In the genomic region with DNA sequence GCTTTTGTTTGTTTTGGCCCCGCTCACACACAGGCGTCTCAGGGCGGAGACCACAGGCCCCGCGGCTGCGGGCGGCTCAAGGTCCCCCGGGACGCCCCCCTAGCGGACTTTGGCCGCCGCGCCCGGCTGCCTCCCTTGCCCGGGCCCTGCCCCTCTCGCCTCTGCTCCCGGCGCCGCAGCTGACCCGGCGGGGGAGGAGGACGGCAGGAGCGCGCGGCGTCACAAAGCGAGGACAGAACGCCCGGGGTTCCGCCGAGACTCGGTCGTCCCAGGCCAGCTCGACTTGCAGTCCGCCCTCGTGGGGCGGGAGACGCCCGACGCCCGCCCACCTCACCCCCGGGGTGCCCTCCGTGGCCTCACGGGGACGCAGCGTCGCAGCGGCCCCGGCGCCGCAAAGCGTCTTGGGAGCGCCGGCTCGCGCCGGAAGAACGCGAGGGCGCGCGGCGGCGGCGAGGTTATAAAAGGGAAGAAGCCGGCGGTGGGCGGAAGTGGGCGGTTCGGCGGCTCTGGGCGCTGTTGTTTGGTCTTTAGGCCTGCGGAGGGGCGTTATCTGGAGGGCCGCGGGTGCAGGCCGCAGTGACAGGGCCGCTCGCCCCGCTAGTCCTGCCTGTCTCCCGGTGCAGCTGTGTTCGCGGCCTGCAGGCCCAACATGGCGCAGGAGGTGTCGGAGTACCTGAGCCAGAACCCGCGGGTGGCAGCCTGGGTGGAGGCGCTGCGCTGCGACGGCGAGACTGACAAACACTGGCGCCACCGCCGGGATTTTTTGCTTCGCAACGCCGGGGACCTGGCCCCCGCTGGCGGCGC, we compare ENCODE assay signal across 2 cellular contexts.
TF ChIP-seq lines count a peak whose summit lies in the region.

A gene with protein sequence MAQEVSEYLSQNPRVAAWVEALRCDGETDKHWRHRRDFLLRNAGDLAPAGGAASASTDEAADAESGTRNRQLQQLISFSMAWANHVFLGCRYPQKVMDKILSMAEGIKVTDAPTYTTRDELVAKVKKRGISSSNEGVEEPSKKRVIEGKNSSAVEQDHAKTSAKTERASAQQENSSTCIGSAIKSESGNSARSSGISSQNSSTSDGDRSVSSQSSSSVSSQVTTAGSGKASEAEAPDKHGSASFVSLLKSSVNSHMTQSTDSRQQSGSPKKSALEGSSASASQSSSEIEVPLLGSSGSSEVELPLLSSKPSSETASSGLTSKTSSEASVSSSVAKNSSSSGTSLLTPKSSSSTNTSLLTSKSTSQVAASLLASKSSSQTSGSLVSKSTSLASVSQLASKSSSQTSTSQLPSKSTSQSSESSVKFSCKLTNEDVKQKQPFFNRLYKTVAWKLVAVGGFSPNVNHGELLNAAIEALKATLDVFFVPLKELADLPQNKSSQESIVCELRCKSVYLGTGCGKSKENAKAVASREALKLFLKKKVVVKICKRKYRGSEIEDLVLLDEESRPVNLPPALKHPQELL (plus strand): TSS at position 488 of the 804 bp plus-strand sequence. CDS start 162 bp downstream, at position 650.

TF ChIP-seq in HCT116, 20 proteins besides CTCF, POLR2A, EP300 and RAD21 (continued from another document):
- peak; percentile 45 for TF ChIP-seq SIN3A (IDR thresholded peaks at IDR 0.05; ENCODE audit: low read depth)
- TF ChIP-seq YY1 (IDR thresholded peaks at IDR 0.05; ENCODE audit: extremely low read depth, insufficient replicate concordance, low read depth, low read length), result no peak
- TF ChIP-seq, protein P1, sequence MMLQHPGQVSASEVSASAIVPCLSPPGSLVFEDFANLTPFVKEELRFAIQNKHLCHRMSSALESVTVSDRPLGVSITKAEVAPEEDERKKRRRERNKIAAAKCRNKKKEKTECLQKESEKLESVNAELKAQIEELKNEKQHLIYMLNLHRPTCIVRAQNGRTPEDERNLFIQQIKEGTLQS (IDR thresholded peaks at IDR 0.05), result no peak
- no peak for TF ChIP-seq ZNF274 (IDR thresholded peaks at IDR 0.05; ENCODE audit: low read depth, low read length)
- TF ChIP-seq, protein P2, sequence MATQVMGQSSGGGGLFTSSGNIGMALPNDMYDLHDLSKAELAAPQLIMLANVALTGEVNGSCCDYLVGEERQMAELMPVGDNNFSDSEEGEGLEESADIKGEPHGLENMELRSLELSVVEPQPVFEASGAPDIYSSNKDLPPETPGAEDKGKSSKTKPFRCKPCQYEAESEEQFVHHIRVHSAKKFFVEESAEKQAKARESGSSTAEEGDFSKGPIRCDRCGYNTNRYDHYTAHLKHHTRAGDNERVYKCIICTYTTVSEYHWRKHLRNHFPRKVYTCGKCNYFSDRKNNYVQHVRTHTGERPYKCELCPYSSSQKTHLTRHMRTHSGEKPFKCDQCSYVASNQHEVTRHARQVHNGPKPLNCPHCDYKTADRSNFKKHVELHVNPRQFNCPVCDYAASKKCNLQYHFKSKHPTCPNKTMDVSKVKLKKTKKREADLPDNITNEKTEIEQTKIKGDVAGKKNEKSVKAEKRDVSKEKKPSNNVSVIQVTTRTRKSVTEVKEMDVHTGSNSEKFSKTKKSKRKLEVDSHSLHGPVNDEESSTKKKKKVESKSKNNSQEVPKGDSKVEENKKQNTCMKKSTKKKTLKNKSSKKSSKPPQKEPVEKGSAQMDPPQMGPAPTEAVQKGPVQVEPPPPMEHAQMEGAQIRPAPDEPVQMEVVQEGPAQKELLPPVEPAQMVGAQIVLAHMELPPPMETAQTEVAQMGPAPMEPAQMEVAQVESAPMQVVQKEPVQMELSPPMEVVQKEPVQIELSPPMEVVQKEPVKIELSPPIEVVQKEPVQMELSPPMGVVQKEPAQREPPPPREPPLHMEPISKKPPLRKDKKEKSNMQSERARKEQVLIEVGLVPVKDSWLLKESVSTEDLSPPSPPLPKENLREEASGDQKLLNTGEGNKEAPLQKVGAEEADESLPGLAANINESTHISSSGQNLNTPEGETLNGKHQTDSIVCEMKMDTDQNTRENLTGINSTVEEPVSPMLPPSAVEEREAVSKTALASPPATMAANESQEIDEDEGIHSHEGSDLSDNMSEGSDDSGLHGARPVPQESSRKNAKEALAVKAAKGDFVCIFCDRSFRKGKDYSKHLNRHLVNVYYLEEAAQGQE (IDR thresholded peaks at IDR 0.05; ENCODE audit: low read depth), result no peak
- no peak for TF ChIP-seq SRF (IDR thresholded peaks at IDR 0.05; ENCODE audit: low read depth)
- TF ChIP-seq EGR1 (IDR thresholded peaks at IDR 0.05; ENCODE audit: low read depth), result peak; percentile 68
- TF ChIP-seq, protein P3, sequence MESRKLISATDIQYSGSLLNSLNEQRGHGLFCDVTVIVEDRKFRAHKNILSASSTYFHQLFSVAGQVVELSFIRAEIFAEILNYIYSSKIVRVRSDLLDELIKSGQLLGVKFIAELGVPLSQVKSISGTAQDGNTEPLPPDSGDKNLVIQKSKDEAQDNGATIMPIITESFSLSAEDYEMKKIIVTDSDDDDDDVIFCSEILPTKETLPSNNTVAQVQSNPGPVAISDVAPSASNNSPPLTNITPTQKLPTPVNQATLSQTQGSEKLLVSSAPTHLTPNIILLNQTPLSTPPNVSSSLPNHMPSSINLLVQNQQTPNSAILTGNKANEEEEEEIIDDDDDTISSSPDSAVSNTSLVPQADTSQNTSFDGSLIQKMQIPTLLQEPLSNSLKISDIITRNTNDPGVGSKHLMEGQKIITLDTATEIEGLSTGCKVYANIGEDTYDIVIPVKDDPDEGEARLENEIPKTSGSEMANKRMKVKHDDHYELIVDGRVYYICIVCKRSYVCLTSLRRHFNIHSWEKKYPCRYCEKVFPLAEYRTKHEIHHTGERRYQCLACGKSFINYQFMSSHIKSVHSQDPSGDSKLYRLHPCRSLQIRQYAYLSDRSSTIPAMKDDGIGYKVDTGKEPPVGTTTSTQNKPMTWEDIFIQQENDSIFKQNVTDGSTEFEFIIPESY (IDR thresholded peaks at IDR 0.05; ENCODE audit: extremely low read depth, insufficient replicate concordance, low read length), result no peak
- no peak for TF ChIP-seq JUND (IDR thresholded peaks at IDR 0.05)
- no peak for TF ChIP-seq EZH2 (IDR thresholded peaks at IDR 0.05)
- TF ChIP-seq EZH2phosphoT487 (IDR thresholded peaks at IDR 0.05; ENCODE audit: borderline replicate concordance), result no peak
- peak; percentile 80 for TF ChIP-seq POLR2AphosphoS5 (IDR thresholded peaks at IDR 0.05; ENCODE audit: low read depth, low read length)
TF ChIP-seq in HCT116: peak in this region for 5.

TF ChIP-seq in neural cell, 6 proteins besides CTCF, POLR2A, EP300 and RAD21 (continued from another document):
- TF ChIP-seq, protein P2 (IDR thresholded peaks at IDR 0.05; ENCODE audit: borderline replicate concordance), result peak; percentile 69
